ENCODE assay signal across 8 cellular contexts in genomic region chr6:12012566-12013367, GRCh38. TPM values are rescaled to one million over a fixed set of nuclear protein-coding genes. Genes with fewer than 3 reads are reported as not detected.
DNase-seq lines count a peak whose midpoint lies in the region; ATAC-seq and FAIRE-seq lines count a peak whose summit lies in the region.

No MANE protein-coding gene starts in this region.

- no peak for ATAC-seq in GM21717 (IDR thresholded peaks at IDR 0.05; ENCODE audit: unreplicated experiment)

- peaks cover 28 to 34% (median 32%) of the 10 kb centered on the region in 3 donors for H3K4me1 Mint-ChIP-seq in IgD-negative memory B cell

- peak overlapping the region; percentile 69 for H3K27ac ChIP-seq in subcutaneous abdominal adipose tissue (ENCODE audit: low read depth, low read length)

- H3K9ac ChIP-seq in subcutaneous abdominal adipose tissue (ENCODE audit: low read length in 5 of 5): peak overlapping the region in 4 of 5 donors; percentile 66 to 89 (median 76)

- H3K9me3 ChIP-seq in neuron (ENCODE audit: low read length) (peaks cover 3% of the 10 kb centered on the region), subcutaneous abdominal adipose tissue (ENCODE audit: control insufficient read depth in 5 of 5, low read length in 5 of 5) (peaks cover 0 to 3% (median 0%) of the 10 kb centered on the region in 5 donors)

- no peaks in the 10 kb centered on the region for H3K27me3 Mint-ChIP-seq in IgD-negative memory B cell

- peaks cover 10% of the 10 kb centered on the region for H3K36me3 ChIP-seq in neuron (ENCODE audit: insufficient read depth, low read length)
- peaks cover 0 to 13% (median 6%) of the 10 kb centered on the region in 5 donors for H3K36me3 ChIP-seq in subcutaneous abdominal adipose tissue (ENCODE audit: control insufficient read depth in 5 of 5, insufficient read depth in 5 of 5, low read length in 5 of 5)

- peak overlapping the region; percentile 70 for H2AFZ ChIP-seq in neuron (ENCODE audit: low read depth, low read length)

- H3K27me3 ChIP-seq in neuron (ENCODE audit: insufficient read depth, low read length) (no peaks in the 10 kb centered on the region), subcutaneous abdominal adipose tissue (ENCODE audit: control insufficient read depth in 5 of 5, insufficient read depth in 4 of 5, low read length in 5 of 5) (no peaks in the 10 kb centered on the region)

- no peaks in the 10 kb centered on the region for H3K9me3 Mint-ChIP-seq in IgD-negative memory B cell

- FAIRE-seq in frontal cortex (lab: Jason Lieb, UNC): no peak

- H3K36me3 Mint-ChIP-seq in IgD-negative memory B cell: no peaks in the 10 kb centered on the region

- H3K4me3 Mint-ChIP-seq in IgD-negative memory B cell: peak overlapping the region; percentile 83 to 98 (median 97)

- H3K4me1 ChIP-seq in neuron (ENCODE audit: insufficient read depth, low read length) (peaks cover 25% of the 10 kb centered on the region), subcutaneous abdominal adipose tissue (ENCODE audit: control insufficient read depth in 5 of 5, insufficient read depth in 5 of 5, low read length in 5 of 5) (peaks cover 11 to 37% (median 28%) of the 10 kb centered on the region in 5 donors)

- peak overlapping the region; percentile 69 for H3K4me3 ChIP-seq in neuron (ENCODE audit: low read length)
- H3K4me3 ChIP-seq in subcutaneous abdominal adipose tissue (ENCODE audit: low read depth in 1 of 5, low read length in 5 of 5): peak overlapping the region; percentile 75 to 96 (median 85)

- H3K27ac Mint-ChIP-seq in IgD-negative memory B cell: peak overlapping the region; percentile 92 to 99 (median 99)

- peak; percentile 53 for DNase-seq in DMS79 treated with DMSO at 0.1 percent for 48 hours (lab: John Stamatoyannopoulos, UW)
- peak; percentile 78 for DNase-seq in RPMI8226
- peak; percentile 84 for DNase-seq in activated naive CD4-positive, alpha-beta T cell treated with Interleukin-2 at 50 U/mL for 16 hours
- peak; percentile 39 to 59 for DNase-seq in frontal cortex (ENCODE audit: low spot score in 2 of 2)

RNA-seq across cellular contexts. Expression of gene HIVEP1, which starts 0.7 kb away (rescaled TPM):
- polyA plus RNA-seq in IgD-negative memory B cell: 14.7 TPM
- total RNA-seq in frontal cortex: 13.0 TPM
